In the genomic region with DNA sequence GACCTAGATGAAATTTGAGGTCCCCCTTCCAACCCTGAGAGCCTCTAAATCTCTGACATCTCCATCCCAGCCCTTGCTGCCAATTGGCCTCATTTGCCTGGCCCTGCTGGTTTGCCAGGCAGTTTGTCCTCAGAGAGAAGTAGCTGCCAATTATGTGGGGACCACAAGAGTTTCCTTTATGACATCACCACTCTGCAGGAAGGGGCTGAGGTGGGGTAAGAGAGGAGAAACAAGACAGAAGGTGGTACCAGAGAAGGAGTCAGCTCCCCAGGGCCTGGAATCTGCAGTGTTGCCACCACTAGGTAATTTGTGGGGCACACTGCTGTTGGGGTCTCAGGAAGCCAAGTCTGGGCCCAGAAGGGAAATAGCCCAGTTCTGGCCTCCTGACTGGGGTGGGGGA, we compare ENCODE assay signal across 8 cellular contexts. TPM values are rescaled to one million over a fixed set of nuclear protein-coding genes. Genes with fewer than 3 reads are reported as not detected.
A peak's percentile ranks its signal among the peaks of the same experiment; 100 is the strongest.
DNase-seq lines count a peak whose midpoint lies in the region; ATAC-seq and TF ChIP-seq lines count a peak whose summit lies in the region.
"Not testable (repeated sequence)": the region's sequence is repeated elsewhere in the genome, so short reads cannot be mapped to it uniquely, and the experiment has no call there.
"Had no signal": no experiment of that assay in that cellular context is flagged by ENCODE, and none has a peak within 500 bp of the region (broad histone marks: within the 10 kb centered on the region; RNA-seq: fewer than 3 reads in every experiment).

No MANE protein-coding gene starts in this region.

- H3K27me3 Mint-ChIP-seq in CD8-positive, alpha-beta T cell (ENCODE audit: low read depth); activated CD4-positive, alpha-beta T cell treated with anti-CD3 and anti-CD28 coated beads for 36 hours; activated CD8-positive, alpha-beta memory T cell treated with anti-CD3 and anti-CD28 coated beads, Interleukin-2, amount 10 ng/mL, durations not matched to agents 7 days and 5 days; activated naive CD8-positive, alpha-beta T cell treated with anti-CD3 and anti-CD28 coated beads, Interleukin-2, amount 50 U/mL, for 24 hours: not testable (repeated sequence)

- H3K27me3 ChIP-seq in CD8-positive, alpha-beta T cell (ENCODE audit: insufficient read depth, low read length) = not testable (repeated sequence)

- not testable (repeated sequence) for H3K27ac Mint-ChIP-seq in CD8-positive, alpha-beta T cell; activated CD4-positive, alpha-beta T cell treated with anti-CD3 and anti-CD28 coated beads for 36 hours; activated CD8-positive, alpha-beta memory T cell treated with anti-CD3 and anti-CD28 coated beads, Interleukin-2, amount 10 ng/mL, durations not matched to agents 7 days and 5 days; activated naive CD8-positive, alpha-beta T cell treated with anti-CD3 and anti-CD28 coated beads, Interleukin-2, amount 50 U/mL, for 24 hours; stimulated activated effector memory CD8-positive, alpha-beta T cell treated with anti-CD3 and anti-CD28 coated beads, Interleukin-12 subunit alpha, Interleukin-12 subunit beta, amount 100 ng/mL, for 72 hours

- CTCF ChIA-PET in CD8-positive, alpha-beta T cell (lab: Charles Lee); activated CD4-positive, alpha-beta T cell treated with anti-CD3 and anti-CD28 coated beads for 36 hours (lab: Charles Lee); activated CD8-positive, alpha-beta memory T cell treated with anti-CD3 and anti-CD28 coated beads, Interleukin-2, amount 10 ng/mL, durations not matched to agents 7 days and 5 days (lab: Charles Lee): not testable (repeated sequence)

- peak; percentile 71 for ATAC-seq in CD8-positive, alpha-beta T cell
- ATAC-seq in activated CD4-positive, alpha-beta T cell treated with anti-CD3 and anti-CD28 coated beads for 36 hours = peak; percentile 34
- peak; percentile 62 for ATAC-seq in activated CD8-positive, alpha-beta memory T cell treated with anti-CD3 and anti-CD28 coated beads, Interleukin-2, amount 10 ng/mL, durations not matched to agents 7 days and 5 days
- peak; percentile 44 for ATAC-seq in activated naive CD8-positive, alpha-beta T cell treated with anti-CD3 and anti-CD28 coated beads, Interleukin-2, amount 50 U/mL, for 24 hours
- peak; percentile 20 for ATAC-seq in mucosa of descending colon
- peak; percentile 63 for ATAC-seq in stimulated activated effector memory CD8-positive, alpha-beta T cell treated with anti-CD3 and anti-CD28 coated beads, Interleukin-12 subunit alpha, Interleukin-12 subunit beta, amount 100 ng/mL, for 72 hours

- not testable (repeated sequence) for H3K4me3 ChIP-seq in CD8-positive, alpha-beta T cell (ENCODE audit: low read depth, low read length); mucosa of descending colon

- H3K9me3 Mint-ChIP-seq in CD8-positive, alpha-beta T cell; activated CD4-positive, alpha-beta T cell treated with anti-CD3 and anti-CD28 coated beads for 36 hours (ENCODE audit: low read depth); activated CD8-positive, alpha-beta memory T cell treated with anti-CD3 and anti-CD28 coated beads, Interleukin-2, amount 10 ng/mL, durations not matched to agents 7 days and 5 days (ENCODE audit: low read depth); activated naive CD8-positive, alpha-beta T cell treated with anti-CD3 and anti-CD28 coated beads, Interleukin-2, amount 50 U/mL, for 24 hours; stimulated activated effector memory CD8-positive, alpha-beta T cell treated with anti-CD3 and anti-CD28 coated beads, Interleukin-12 subunit alpha, Interleukin-12 subunit beta, amount 100 ng/mL, for 72 hours: not testable (repeated sequence)

- POLR2A ChIA-PET in CD8-positive, alpha-beta T cell (lab: Charles Lee); activated CD4-positive, alpha-beta T cell treated with anti-CD3 and anti-CD28 coated beads for 36 hours (lab: Charles Lee): not testable (repeated sequence)

- intact Hi-C loops in CD8-positive, alpha-beta T cell (cut with DNase I, micrococcal nuclease); activated CD4-positive, alpha-beta T cell treated with anti-CD3 and anti-CD28 coated beads for 36 hours (cut with DNase I, micrococcal nuclease); mucosa of descending colon (cut with DNase I, micrococcal nuclease): not testable (repeated sequence)

- DNase-seq in CD8-positive, alpha-beta T cell; activated CD4-positive, alpha-beta T cell treated with anti-CD3 and anti-CD28 coated beads for 36 hours; activated CD8-positive, alpha-beta memory T cell treated with anti-CD3 and anti-CD28 coated beads, Interleukin-2, amount 10 ng/mL, durations not matched to agents 7 days and 5 days; activated naive CD8-positive, alpha-beta T cell treated with anti-CD3 and anti-CD28 coated beads, Interleukin-2, amount 50 U/mL, for 24 hours; mucosa of descending colon; stimulated activated effector memory CD8-positive, alpha-beta T cell treated with anti-CD3 and anti-CD28 coated beads, Interleukin-12 subunit alpha, Interleukin-12 subunit beta, amount 100 ng/mL, for 72 hours (ENCODE audit: low spot score in 2 of 2): not testable (repeated sequence)

- not testable (repeated sequence) for H3K4me1 ChIP-seq in CD8-positive, alpha-beta T cell (ENCODE audit: insufficient read depth, low read length); mucosa of descending colon (ENCODE audit: low read depth)

- H3K4me3 Mint-ChIP-seq in CD8-positive, alpha-beta T cell; activated CD4-positive, alpha-beta T cell treated with anti-CD3 and anti-CD28 coated beads for 36 hours; activated CD8-positive, alpha-beta memory T cell treated with anti-CD3 and anti-CD28 coated beads, Interleukin-2, amount 10 ng/mL, durations not matched to agents 7 days and 5 days; activated naive CD8-positive, alpha-beta T cell treated with anti-CD3 and anti-CD28 coated beads, Interleukin-2, amount 50 U/mL, for 24 hours; stimulated activated effector memory CD8-positive, alpha-beta T cell treated with anti-CD3 and anti-CD28 coated beads, Interleukin-12 subunit alpha, Interleukin-12 subunit beta, amount 100 ng/mL, for 72 hours: not testable (repeated sequence)

- TF ChIP-seq CTCF in CD8-positive, alpha-beta T cell (IDR thresholded peaks at IDR 0.05); mucosa of descending colon (IDR thresholded peaks at IDR 0.05): not testable (repeated sequence)

- H3K36me3 ChIP-seq in CD8-positive, alpha-beta T cell (ENCODE audit: insufficient read depth, low read length); mucosa of descending colon (ENCODE audit: low read depth): not testable (repeated sequence)

- not testable (repeated sequence) for H3K4me1 Mint-ChIP-seq in CD8-positive, alpha-beta T cell (ENCODE audit: low read depth); activated CD4-positive, alpha-beta T cell treated with anti-CD3 and anti-CD28 coated beads for 36 hours; activated CD8-positive, alpha-beta memory T cell treated with anti-CD3 and anti-CD28 coated beads, Interleukin-2, amount 10 ng/mL, durations not matched to agents 7 days and 5 days; activated naive CD8-positive, alpha-beta T cell treated with anti-CD3 and anti-CD28 coated beads, Interleukin-2, amount 50 U/mL, for 24 hours; stimulated activated effector memory CD8-positive, alpha-beta T cell treated with anti-CD3 and anti-CD28 coated beads, Interleukin-12 subunit alpha, Interleukin-12 subunit beta, amount 100 ng/mL, for 72 hours

- not testable (repeated sequence) for H3K27ac ChIP-seq in CD8-positive, alpha-beta T cell (ENCODE audit: low read depth, low read length)

- not testable (repeated sequence) for H3K36me3 Mint-ChIP-seq in CD8-positive, alpha-beta T cell; activated CD4-positive, alpha-beta T cell treated with anti-CD3 and anti-CD28 coated beads for 36 hours (ENCODE audit: low read depth); activated CD8-positive, alpha-beta memory T cell treated with anti-CD3 and anti-CD28 coated beads, Interleukin-2, amount 10 ng/mL, durations not matched to agents 7 days and 5 days; activated naive CD8-positive, alpha-beta T cell treated with anti-CD3 and anti-CD28 coated beads, Interleukin-2, amount 50 U/mL, for 24 hours (ENCODE audit: low read depth); stimulated activated effector memory CD8-positive, alpha-beta T cell treated with anti-CD3 and anti-CD28 coated beads, Interleukin-12 subunit alpha, Interleukin-12 subunit beta, amount 100 ng/mL, for 72 hours

- H3K9me3 ChIP-seq in CD8-positive, alpha-beta T cell (ENCODE audit: low read length); mucosa of descending colon: not testable (repeated sequence)

RNA-seq across cellular contexts. Expression of gene GOLGA8T, which starts 45.0 kb away (rescaled TPM):
- under 1 TPM in 1 of 2 experiments, not detected in 1; 0.19 TPM for total RNA-seq in CD8-positive, alpha-beta T cell
- total RNA-seq in activated CD4-positive, alpha-beta T cell treated with anti-CD3 and anti-CD28 coated beads for 36 hours = not detected
- under 1 TPM; 0.47 to 0.77 TPM for total RNA-seq in activated CD8-positive, alpha-beta memory T cell treated with anti-CD3 and anti-CD28 coated beads, Interleukin-2, amount 10 ng/mL, durations not matched to agents 7 days and 5 days
- not detected for total RNA-seq in mucosa of descending colon
- total RNA-seq: Caco-2, HFFc6 had no signal

Comparison
In these comparisons a context has a peak if more than half of its experiments do, and no peak if none do; other contexts are left out.
1. ATAC-seq: peak in every context shown above with its lines; median percentile 71 in CD8-positive, alpha-beta T cell; 63 in stimulated activated effector memory CD8-positive, alpha-beta T cell treated with anti-CD3 and anti-CD28 coated beads, Interleukin-12 subunit alpha, Interleukin-12 subunit beta, amount 100 ng/mL, for 72 hours; 62 in activated CD8-positive, alpha-beta memory T cell treated with anti-CD3 and anti-CD28 coated beads, Interleukin-2, amount 10 ng/mL, durations not matched to agents 7 days and 5 days; 44 in activated naive CD8-positive, alpha-beta T cell treated with anti-CD3 and anti-CD28 coated beads, Interleukin-2, amount 50 U/mL, for 24 hours; 34 in activated CD4-positive, alpha-beta T cell treated with anti-CD3 and anti-CD28 coated beads for 36 hours; 20 in mucosa of descending colon.